ENCODE assay signal across 1 cellular context in genomic region chr11:67006029-67006884, GRCh38.
TF ChIP-seq lines count a peak whose summit lies in the region.

No MANE protein-coding gene starts in this region.

TF ChIP-seq in H1, 55 proteins besides CTCF, POLR2A, EP300 and RAD21 (continued from another document):
- TF ChIP-seq ATF2 (IDR thresholded peaks at IDR 0.05; ENCODE audit: low read length) (no peak), KDM5A (IDR thresholded peaks at IDR 0.05; ENCODE audit: low read length) (peak; percentile 69; the same call in 1 of the 2 replicates), SP4 (IDR thresholded peaks at IDR 0.05; ENCODE audit: low read length) (peak; percentile 96), POU5F1 (IDR thresholded peaks at IDR 0.05; ENCODE audit: low read depth, low read length) (no peak), SP1 (IDR thresholded peaks at IDR 0.05; ENCODE audit: low read depth, low read length) (0 out of 2 replicates have a peak, but pooled peaks have one; percentile 36), CTBP2 (IDR thresholded peaks at IDR 0.05; ENCODE audit: borderline replicate concordance, insufficient read depth, insufficient read length, low read length) (no peak), USF2 (IDR thresholded peaks at IDR 0.05; ENCODE audit: low read length) (peak; percentile 96), YY1 (IDR thresholded peaks at IDR 0.05; ENCODE audit: low read depth, low read length) (peak; percentile 94), MAX (IDR thresholded peaks at IDR 0.05) (peak; percentile 53; the same call in 1 of the 2 replicates)
